Comparison of ENCODE assay signal across 18 cellular contexts in the genomic region with DNA sequence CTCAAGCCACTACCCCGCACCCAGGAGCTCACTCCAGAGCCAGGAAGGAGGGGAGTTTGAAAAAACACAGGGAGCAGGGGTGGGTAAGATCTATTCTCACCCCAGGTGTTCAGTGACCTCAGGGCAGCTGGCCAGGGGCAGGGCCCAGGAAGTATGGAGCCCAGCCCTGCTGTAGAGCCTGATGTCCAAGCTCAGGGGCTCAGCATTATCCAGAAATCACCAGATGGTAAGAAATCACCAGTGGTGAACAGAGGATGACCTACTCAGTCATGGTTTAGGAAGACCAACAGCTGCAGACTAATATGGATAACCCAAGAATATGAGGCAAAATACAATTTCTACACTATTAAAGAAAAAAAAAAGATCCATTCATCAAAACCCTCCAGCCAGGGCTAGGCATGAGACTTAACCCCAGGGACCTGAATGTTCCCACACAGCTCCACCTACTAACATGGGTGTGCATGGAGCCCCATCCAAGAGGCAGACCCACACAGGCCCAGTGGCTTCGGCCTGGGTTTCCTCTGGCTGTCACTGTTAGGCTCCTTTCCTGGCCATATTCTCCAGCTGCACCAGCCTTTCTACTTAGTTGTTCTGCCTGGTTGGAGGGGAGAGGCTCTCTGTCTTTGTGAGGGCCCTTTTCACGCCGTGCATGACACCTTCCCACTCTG.
DNase-seq lines count a peak whose midpoint lies in the region; ATAC-seq and TF ChIP-seq lines count a peak whose summit lies in the region.
"Had no signal": no experiment of that assay in that cellular context is flagged by ENCODE, and none has a peak within 500 bp of the region (broad histone marks: within the 10 kb centered on the region; RNA-seq: fewer than 3 reads in every experiment).

No MANE protein-coding gene starts in this region.

- peaks cover 43% of the 10 kb centered on the region for H3K4me1 ChIP-seq in BLaER1
- H3K4me1 ChIP-seq in SJCRH30 = peaks cover 60% of the 10 kb centered on the region
- H3K4me1 ChIP-seq: A549 had no signal

- H3K4me3 ChIP-seq in BLaER1 (no peak overlapping the region), SJCRH30 (no peak overlapping the region)
- H3K4me3 ChIP-seq: A549, K562, PC-9, SK-N-MC had no signal

- TF ChIP-seq CTCF in omental fat pad (IDR thresholded peaks at IDR 0.05) = no peak

- H3K9ac ChIP-seq in BLaER1 = no peak overlapping the region

- H3K27me3 ChIP-seq in BLaER1 = peaks cover 21% of the 10 kb centered on the region
- no peaks in the 10 kb centered on the region for H3K27me3 ChIP-seq in SJCRH30

- H3K9me3 ChIP-seq in BLaER1 = no peaks in the 10 kb centered on the region
- no peaks in the 10 kb centered on the region for H3K9me3 ChIP-seq in SJCRH30 (replicated peaks)
- H3K9me3 ChIP-seq: A549 had no signal

- H3K36me3 ChIP-seq in BLaER1 (no peaks in the 10 kb centered on the region), SJCRH30 (peaks cover 14% of the 10 kb centered on the region)

- DNase-seq in DMS79 (lab: John Stamatoyannopoulos, UW) (peak; percentile 22), SJCRH30 (peak; percentile 63 to 74), omental fat pad (ENCODE audit: low spot score) (no peak), SW 1271 (lab: John Stamatoyannopoulos, UW) (no peak), NCI-H524 treated with DMSO at 0.1 percent for 48 hours (lab: John Stamatoyannopoulos, UW) (no peak)
- DNase-seq: Kasumi-1, MV-4-11, NCI-H1105 treated with DMSO at 0.1 percent for 48 hours, NCI-H1930, NCI-H2107, NCI-H774, PC-9, RPMI8226 had no signal

- ATAC-seq in omental fat pad (ENCODE audit: low FRiP score) (peak; percentile 30), HG03025 (IDR thresholded peaks at IDR 0.05; ENCODE audit: low FRiP score, unreplicated experiment) (no peak)
- ATAC-seq: K562 had no signal

- H3K27ac ChIP-seq in BLaER1 (no peak overlapping the region), SJCRH30 (peak overlapping the region; percentile 90)
- H3K27ac ChIP-seq: A549, PC-9, SK-N-MC had no signal

- H4K20me1 ChIP-seq in BLaER1 = no peaks in the 10 kb centered on the region

- H3K4me2 ChIP-seq in BLaER1 = peak overlapping the region; percentile 39; the same call in 1 of the 2 replicates
- H3K4me2 ChIP-seq: A549, PC-9 had no signal

Comparison
In these comparisons a context has a peak if more than half of its experiments do, and no peak if none do; other contexts are left out.
1. DNase-seq: peak in DMS79 (single experiment) and SJCRH30 (2 of 2); none in omental fat pad (single experiment), SW 1271 (0 of 2) and NCI-H524 treated with DMSO at 0.1 percent for 48 hours (single experiment).